In the genomic region with DNA sequence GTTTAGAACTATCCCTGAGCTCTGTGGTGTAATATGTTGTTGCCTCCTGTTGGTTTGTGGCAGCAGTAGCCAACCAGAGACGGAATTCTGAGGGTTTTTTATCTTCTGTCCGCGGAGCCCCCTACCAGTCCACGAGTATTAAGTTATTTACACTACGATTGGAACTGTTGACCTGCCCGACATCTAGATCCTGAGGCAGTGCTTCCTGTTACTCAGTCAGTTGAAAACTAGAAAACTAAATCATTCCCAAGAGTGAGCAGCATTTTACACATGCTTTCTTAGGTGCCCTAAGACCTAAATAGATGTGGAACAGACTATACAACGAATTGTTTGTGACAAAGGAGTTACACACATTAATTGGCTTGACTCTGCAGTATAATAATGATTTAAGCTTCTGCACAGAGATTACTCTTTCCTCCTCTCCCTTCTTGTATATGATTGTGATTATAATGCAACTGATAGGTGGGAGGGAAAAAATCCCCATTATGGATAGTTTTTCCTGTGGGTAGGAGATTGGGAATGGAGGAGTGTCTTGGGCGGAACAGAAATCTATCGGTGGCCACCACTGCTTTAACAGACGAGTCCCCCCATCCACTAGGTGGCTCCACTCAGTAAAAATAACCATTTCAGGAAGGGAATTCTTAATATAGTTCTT, we compare ENCODE assay signal across 1 cellular context.
TF ChIP-seq lines count a peak whose summit lies in the region.

No MANE protein-coding gene starts in this region.

TF ChIP-seq in HepG2, 621 proteins besides CTCF, POLR2A, EP300 and RAD21 (continued from another document and continues in another):
- TF ChIP-seq SP5 (CRISPR knock-in tag; IDR thresholded peaks at IDR 0.05; ENCODE audit: borderline replicate concordance, low read depth) (no peak), ATF7 (IDR thresholded peaks at IDR 0.05) (no peak), ATF7 (CRISPR knock-in tag; IDR thresholded peaks at IDR 0.05) (no peak), HIVEP1 (CRISPR knock-in tag; IDR thresholded peaks at IDR 0.05) (no peak), HMG20B (CRISPR knock-in tag; conservative IDR thresholded peaks at IDR 0.05) (no peak; the same call in 1 of the 2 replicates), ZNF350 (CRISPR knock-in tag; IDR thresholded peaks at IDR 0.05; ENCODE audit: borderline replicate concordance, low read depth) (0 out of 2 replicates have a peak, but pooled peaks have one; percentile 4), RORA (CRISPR knock-in tag; IDR thresholded peaks at IDR 0.05) (peak; percentile 95; the same call in 1 of the 2 replicates), NFIB (CRISPR knock-in tag; IDR thresholded peaks at IDR 0.05; ENCODE audit: borderline replicate concordance) (no peak), ZNF775 (CRISPR knock-in tag; IDR thresholded peaks at IDR 0.05; ENCODE audit: borderline replicate concordance) (no peak), ZFP1 (CRISPR knock-in tag; IDR thresholded peaks at IDR 0.05) (no peak; the same call in 1 of the 2 replicates), ZNF431 (CRISPR knock-in tag; IDR thresholded peaks at IDR 0.05; ENCODE audit: borderline replicate concordance, low read depth) (peak; percentile 34; the same call in 1 of the 2 replicates), RXRB (CRISPR knock-in tag; IDR thresholded peaks at IDR 0.05; ENCODE audit: borderline replicate concordance) (peak; percentile 65; the same call in 1 of the 2 replicates), SMARCC2 (IDR thresholded peaks at IDR 0.05) (no peak), ONECUT2 (CRISPR knock-in tag; IDR thresholded peaks at IDR 0.05) (no peak), ZNF782 (CRISPR knock-in tag; IDR thresholded peaks at IDR 0.05; ENCODE audit: borderline replicate concordance) (0 out of 2 replicates have a peak, but pooled peaks have one; percentile 7), ZNF44 (CRISPR knock-in tag; IDR thresholded peaks at IDR 0.05) (no peak), KMT2A (CRISPR knock-in tag; IDR thresholded peaks at IDR 0.05) (peak; percentile 43; the same call in 1 of the 2 replicates), HOXA9 (CRISPR knock-in tag; IDR thresholded peaks at IDR 0.05; ENCODE audit: borderline replicate concordance) (no peak), AKAP8 (CRISPR knock-in tag; IDR thresholded peaks at IDR 0.05) (no peak; the same call in 1 of the 2 replicates), ZNF780A (CRISPR knock-in tag; IDR thresholded peaks at IDR 0.05) (no peak)
- TF ChIP-seq, protein P1, sequence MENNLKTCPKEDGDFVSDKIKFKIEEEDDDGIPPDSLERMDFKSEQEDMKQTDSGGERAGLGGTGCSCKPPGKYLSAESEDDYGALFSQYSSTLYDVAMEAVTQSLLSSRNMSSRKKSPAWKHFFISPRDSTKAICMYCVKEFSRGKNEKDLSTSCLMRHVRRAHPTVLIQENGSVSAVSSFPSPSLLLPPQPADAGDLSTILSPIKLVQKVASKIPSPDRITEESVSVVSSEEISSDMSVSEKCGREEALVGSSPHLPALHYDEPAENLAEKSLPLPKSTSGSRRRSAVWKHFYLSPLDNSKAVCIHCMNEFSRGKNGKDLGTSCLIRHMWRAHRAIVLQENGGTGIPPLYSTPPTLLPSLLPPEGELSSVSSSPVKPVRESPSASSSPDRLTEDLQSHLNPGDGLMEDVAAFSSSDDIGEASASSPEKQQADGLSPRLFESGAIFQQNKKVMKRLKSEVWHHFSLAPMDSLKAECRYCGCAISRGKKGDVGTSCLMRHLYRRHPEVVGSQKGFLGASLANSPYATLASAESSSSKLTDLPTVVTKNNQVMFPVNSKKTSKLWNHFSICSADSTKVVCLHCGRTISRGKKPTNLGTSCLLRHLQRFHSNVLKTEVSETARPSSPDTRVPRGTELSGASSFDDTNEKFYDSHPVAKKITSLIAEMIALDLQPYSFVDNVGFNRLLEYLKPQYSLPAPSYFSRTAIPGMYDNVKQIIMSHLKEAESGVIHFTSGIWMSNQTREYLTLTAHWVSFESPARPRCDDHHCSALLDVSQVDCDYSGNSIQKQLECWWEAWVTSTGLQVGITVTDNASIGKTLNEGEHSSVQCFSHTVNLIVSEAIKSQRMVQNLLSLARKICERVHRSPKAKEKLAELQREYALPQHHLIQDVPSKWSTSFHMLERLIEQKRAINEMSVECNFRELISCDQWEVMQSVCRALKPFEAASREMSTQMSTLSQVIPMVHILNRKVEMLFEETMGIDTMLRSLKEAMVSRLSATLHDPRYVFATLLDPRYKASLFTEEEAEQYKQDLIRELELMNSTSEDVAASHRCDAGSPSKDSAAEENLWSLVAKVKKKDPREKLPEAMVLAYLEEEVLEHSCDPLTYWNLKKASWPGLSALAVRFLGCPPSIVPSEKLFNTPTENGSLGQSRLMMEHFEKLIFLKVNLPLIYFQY (CRISPR knock-in tag; IDR thresholded peaks at IDR 0.05; ENCODE audit: borderline replicate concordance) = no peak
- TF ChIP-seq, protein P2, sequence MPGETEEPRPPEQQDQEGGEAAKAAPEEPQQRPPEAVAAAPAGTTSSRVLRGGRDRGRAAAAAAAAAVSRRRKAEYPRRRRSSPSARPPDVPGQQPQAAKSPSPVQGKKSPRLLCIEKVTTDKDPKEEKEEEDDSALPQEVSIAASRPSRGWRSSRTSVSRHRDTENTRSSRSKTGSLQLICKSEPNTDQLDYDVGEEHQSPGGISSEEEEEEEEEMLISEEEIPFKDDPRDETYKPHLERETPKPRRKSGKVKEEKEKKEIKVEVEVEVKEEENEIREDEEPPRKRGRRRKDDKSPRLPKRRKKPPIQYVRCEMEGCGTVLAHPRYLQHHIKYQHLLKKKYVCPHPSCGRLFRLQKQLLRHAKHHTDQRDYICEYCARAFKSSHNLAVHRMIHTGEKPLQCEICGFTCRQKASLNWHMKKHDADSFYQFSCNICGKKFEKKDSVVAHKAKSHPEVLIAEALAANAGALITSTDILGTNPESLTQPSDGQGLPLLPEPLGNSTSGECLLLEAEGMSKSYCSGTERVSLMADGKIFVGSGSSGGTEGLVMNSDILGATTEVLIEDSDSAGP (CRISPR knock-in tag; IDR thresholded peaks at IDR 0.05; ENCODE audit: borderline replicate concordance) = no peak
- TF ChIP-seq, protein P3, sequence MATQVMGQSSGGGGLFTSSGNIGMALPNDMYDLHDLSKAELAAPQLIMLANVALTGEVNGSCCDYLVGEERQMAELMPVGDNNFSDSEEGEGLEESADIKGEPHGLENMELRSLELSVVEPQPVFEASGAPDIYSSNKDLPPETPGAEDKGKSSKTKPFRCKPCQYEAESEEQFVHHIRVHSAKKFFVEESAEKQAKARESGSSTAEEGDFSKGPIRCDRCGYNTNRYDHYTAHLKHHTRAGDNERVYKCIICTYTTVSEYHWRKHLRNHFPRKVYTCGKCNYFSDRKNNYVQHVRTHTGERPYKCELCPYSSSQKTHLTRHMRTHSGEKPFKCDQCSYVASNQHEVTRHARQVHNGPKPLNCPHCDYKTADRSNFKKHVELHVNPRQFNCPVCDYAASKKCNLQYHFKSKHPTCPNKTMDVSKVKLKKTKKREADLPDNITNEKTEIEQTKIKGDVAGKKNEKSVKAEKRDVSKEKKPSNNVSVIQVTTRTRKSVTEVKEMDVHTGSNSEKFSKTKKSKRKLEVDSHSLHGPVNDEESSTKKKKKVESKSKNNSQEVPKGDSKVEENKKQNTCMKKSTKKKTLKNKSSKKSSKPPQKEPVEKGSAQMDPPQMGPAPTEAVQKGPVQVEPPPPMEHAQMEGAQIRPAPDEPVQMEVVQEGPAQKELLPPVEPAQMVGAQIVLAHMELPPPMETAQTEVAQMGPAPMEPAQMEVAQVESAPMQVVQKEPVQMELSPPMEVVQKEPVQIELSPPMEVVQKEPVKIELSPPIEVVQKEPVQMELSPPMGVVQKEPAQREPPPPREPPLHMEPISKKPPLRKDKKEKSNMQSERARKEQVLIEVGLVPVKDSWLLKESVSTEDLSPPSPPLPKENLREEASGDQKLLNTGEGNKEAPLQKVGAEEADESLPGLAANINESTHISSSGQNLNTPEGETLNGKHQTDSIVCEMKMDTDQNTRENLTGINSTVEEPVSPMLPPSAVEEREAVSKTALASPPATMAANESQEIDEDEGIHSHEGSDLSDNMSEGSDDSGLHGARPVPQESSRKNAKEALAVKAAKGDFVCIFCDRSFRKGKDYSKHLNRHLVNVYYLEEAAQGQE (IDR thresholded peaks at IDR 0.05; ENCODE audit: borderline replicate concordance in 1 of 2, low read depth in 1 of 2, low read length in 2 of 2) = peak in 1 of 2 experiments; percentile 68; a peak in 1 of 4 replicates
- TF ChIP-seq, protein P4, sequence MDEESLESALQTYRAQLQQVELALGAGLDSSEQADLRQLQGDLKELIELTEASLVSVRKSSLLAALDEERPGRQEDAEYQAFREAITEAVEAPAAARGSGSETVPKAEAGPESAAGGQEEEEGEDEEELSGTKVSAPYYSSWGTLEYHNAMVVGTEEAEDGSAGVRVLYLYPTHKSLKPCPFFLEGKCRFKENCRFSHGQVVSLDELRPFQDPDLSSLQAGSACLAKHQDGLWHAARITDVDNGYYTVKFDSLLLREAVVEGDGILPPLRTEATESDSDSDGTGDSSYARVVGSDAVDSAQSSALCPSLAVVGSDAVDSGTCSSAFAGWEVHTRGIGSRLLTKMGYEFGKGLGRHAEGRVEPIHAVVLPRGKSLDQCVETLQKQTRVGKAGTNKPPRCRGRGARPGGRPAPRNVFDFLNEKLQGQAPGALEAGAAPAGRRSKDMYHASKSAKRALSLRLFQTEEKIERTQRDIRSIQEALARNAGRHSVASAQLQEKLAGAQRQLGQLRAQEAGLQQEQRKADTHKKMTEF (CRISPR knock-in tag; IDR thresholded peaks at IDR 0.05) = no peak; the same call in 1 of the 2 replicates
- TF ChIP-seq, protein P5, sequence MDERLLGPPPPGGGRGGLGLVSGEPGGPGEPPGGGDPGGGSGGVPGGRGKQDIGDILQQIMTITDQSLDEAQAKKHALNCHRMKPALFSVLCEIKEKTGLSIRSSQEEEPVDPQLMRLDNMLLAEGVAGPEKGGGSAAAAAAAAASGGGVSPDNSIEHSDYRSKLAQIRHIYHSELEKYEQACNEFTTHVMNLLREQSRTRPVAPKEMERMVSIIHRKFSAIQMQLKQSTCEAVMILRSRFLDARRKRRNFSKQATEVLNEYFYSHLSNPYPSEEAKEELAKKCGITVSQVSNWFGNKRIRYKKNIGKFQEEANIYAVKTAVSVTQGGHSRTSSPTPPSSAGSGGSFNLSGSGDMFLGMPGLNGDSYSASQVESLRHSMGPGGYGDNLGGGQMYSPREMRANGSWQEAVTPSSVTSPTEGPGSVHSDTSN (CRISPR knock-in tag; IDR thresholded peaks at IDR 0.05) = no peak
- TF ChIP-seq, protein P6, sequence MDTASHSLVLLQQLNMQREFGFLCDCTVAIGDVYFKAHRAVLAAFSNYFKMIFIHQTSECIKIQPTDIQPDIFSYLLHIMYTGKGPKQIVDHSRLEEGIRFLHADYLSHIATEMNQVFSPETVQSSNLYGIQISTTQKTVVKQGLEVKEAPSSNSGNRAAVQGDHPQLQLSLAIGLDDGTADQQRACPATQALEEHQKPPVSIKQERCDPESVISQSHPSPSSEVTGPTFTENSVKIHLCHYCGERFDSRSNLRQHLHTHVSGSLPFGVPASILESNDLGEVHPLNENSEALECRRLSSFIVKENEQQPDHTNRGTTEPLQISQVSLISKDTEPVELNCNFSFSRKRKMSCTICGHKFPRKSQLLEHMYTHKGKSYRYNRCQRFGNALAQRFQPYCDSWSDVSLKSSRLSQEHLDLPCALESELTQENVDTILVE (CRISPR knock-in tag; IDR thresholded peaks at IDR 0.05) = 0 out of 2 replicates have a peak, but pooled peaks have one; percentile 29
- TF ChIP-seq, protein P7, sequence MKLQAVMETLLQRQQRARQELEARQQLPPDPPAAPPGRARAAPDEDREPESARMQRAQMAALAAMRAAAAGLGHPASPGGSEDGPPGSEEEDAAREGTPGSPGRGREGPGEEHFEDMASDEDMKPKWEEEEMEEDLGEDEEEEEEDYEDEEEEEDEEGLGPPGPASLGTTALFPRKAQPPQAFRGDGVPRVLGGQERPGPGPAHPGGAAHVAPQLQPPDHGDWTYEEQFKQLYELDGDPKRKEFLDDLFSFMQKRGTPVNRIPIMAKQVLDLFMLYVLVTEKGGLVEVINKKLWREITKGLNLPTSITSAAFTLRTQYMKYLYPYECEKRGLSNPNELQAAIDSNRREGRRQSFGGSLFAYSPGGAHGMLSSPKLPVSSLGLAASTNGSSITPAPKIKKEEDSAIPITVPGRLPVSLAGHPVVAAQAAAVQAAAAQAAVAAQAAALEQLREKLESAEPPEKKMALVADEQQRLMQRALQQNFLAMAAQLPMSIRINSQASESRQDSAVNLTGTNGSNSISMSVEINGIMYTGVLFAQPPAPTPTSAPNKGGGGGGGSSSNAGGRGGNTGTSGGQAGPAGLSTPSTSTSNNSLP (IDR thresholded peaks at IDR 0.05; ENCODE audit: low read depth, low read length) = peak; percentile 92
- TF ChIP-seq, protein P8, sequence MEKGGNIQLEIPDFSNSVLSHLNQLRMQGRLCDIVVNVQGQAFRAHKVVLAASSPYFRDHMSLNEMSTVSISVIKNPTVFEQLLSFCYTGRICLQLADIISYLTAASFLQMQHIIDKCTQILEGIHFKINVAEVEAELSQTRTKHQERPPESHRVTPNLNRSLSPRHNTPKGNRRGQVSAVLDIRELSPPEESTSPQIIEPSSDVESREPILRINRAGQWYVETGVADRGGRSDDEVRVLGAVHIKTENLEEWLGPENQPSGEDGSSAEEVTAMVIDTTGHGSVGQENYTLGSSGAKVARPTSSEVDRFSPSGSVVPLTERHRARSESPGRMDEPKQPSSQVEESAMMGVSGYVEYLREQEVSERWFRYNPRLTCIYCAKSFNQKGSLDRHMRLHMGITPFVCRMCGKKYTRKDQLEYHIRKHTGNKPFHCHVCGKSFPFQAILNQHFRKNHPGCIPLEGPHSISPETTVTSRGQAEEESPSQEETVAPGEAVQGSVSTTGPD (CRISPR knock-in tag; IDR thresholded peaks at IDR 0.05) = 0 out of 2 replicates have a peak, but pooled peaks have one; percentile 1
- TF ChIP-seq, protein P9, sequence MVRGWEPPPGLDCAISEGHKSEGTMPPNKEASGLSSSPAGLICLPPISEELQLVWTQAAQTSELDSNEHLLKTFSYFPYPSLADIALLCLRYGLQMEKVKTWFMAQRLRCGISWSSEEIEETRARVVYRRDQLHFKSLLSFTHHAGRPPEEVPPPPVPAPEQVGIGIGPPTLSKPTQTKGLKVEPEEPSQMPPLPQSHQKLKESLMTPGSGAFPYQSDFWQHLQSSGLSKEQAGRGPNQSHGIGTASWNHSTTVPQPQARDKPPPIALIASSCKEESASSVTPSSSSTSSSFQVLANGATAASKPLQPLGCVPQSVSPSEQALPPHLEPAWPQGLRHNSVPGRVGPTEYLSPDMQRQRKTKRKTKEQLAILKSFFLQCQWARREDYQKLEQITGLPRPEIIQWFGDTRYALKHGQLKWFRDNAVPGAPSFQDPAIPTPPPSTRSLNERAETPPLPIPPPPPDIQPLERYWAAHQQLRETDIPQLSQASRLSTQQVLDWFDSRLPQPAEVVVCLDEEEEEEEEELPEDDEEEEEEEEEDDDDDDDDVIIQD (CRISPR knock-in tag; IDR thresholded peaks at IDR 0.05; ENCODE audit: low read depth) = peak; percentile 98; the same call in 1 of the 2 replicates
